9 cellular contexts compared by ENCODE assay signal in genomic region chr19:3210347-3211017, GRCh38. TPM values are rescaled to one million over a fixed set of nuclear protein-coding genes. Genes with fewer than 3 reads are reported as not detected.
DNase-seq lines count a peak whose midpoint lies in the region; ATAC-seq and TF ChIP-seq lines count a peak whose summit lies in the region.
"Had no signal": no experiment of that assay in that cellular context is flagged by ENCODE, and none has a peak within 500 bp of the region (broad histone marks: within the 10 kb centered on the region; RNA-seq: fewer than 3 reads in every experiment).

No MANE protein-coding gene starts in this region.

- in situ Hi-C loops in Panc1 (cut with HindIII; ENCODE audit: low pct_unique_long_range_greater_than_20kb, low sequenced_read_pairs) = no loop called here

- H3K36me3 ChIP-seq in Panc1 (ENCODE audit: control insufficient read depth, insufficient read depth, low read length) (no peaks in the 10 kb centered on the region), gastroesophageal sphincter (peaks cover 0 to 37% of the 10 kb centered on the region in 2 donors)

- BruUV-seq in Panc1 (replicated peaks; lab: Mats Ljungman, UMichigan) = no TSS peak

- ATAC-seq in Panc1 (peak; percentile 79), gastroesophageal sphincter (peak; percentile 63), sciatic nerve (peak; percentile 43), GM19351 (IDR thresholded peaks at IDR 0.05; ENCODE audit: unreplicated experiment) (no peak), HG03175 (IDR thresholded peaks at IDR 0.05; ENCODE audit: unreplicated experiment) (no peak)

- H3K4me3 ChIP-seq in Panc1 (ENCODE audit: low read depth in 2 of 2, low read length in 2 of 2) (no peak overlapping the region), gastroesophageal sphincter (no peak overlapping the region)

- no peak for TF ChIP-seq POLR2A in gastroesophageal sphincter (IDR thresholded peaks at IDR 0.05)

- POLR2A ChIA-PET in Panc1 (lab: Charles Lee) = no interaction called here

- CTCF ChIA-PET in Panc1 (lab: Charles Lee) = no interaction called here

- peak; percentile 84 for TF ChIP-seq CTCF in Panc1 (IDR thresholded peaks at IDR 0.05)
- peak in 3 of 4 experiments; percentile 35 to 58 (median 44) for TF ChIP-seq CTCF in gastroesophageal sphincter (IDR thresholded peaks at IDR 0.05)

- H3K27ac ChIP-seq in Panc1 (ENCODE audit: low read length) (no peak overlapping the region), gastroesophageal sphincter (no peak overlapping the region)

- H3K9me3 ChIP-seq in Panc1 (ENCODE audit: control insufficient read depth, insufficient read depth, low read depth, low read length) (no peaks in the 10 kb centered on the region), gastroesophageal sphincter (no peaks in the 10 kb centered on the region)

- 14 to 60% methylated on average over 3 to 7 of the region's 20 CpGs for whole genome bisulfite sequencing in gastroesophageal sphincter (ENCODE audit: low coverage in 1 of 2), 2 donors

- no peaks in the 10 kb centered on the region for H3K27me3 ChIP-seq in Panc1 (ENCODE audit: control insufficient read depth, insufficient read depth, low read length)
- no peaks in the 10 kb centered on the region for H3K27me3 ChIP-seq in gastroesophageal sphincter

- no peaks in the 10 kb centered on the region for H3K4me1 ChIP-seq in Panc1 (ENCODE audit: control insufficient read depth, insufficient read depth, low read length)
- no peaks in the 10 kb centered on the region for H3K4me1 ChIP-seq in gastroesophageal sphincter

- intact Hi-C loops in Panc1 (cut with micrococcal nuclease; ENCODE audit: unreplicated experiment) (no loop called here), sciatic nerve (cut with DNase I) (no loop called here)

- DNase-seq in SIG-M5 treated with dmso at 0.1 percent for 504 hours (lab: John Stamatoyannopoulos, UW; ENCODE audit: unreplicated experiment) (peak; percentile 14), SIG-M5 (lab: John Stamatoyannopoulos, UW) (no peak), Panc1 (ENCODE audit: low read depth, low spot score) (peak; percentile 30), activated T-helper 1 cell treated with Interleukin-2 at 50 U/mL for 16 hours (ENCODE audit: low read depth) (peak; percentile 40), sciatic nerve (ENCODE audit: low spot score) (no peak)

- TF ChIP-seq EP300 in gastroesophageal sphincter (IDR thresholded peaks at IDR 0.05) = no peak

RNA-seq across cellular contexts. Expression of gene CELF5, which starts 14.0 kb away (rescaled TPM):
- total RNA-seq in Panc1 (2021; ENCODE audit: unreplicated experiment) (1.2 TPM), gastroesophageal sphincter (not detected), sciatic nerve (0.18 TPM)
- polyA plus RNA-seq in Panc1 (2012; ENCODE audit: insufficient read length) = 2.5 TPM

RNA-seq across cellular contexts. Expression of gene NCLN, which starts 24.8 kb away (rescaled TPM):
- total RNA-seq in Panc1 (2021; ENCODE audit: unreplicated experiment) (132 TPM), gastroesophageal sphincter (10 to 100 TPM; 18.0 to 42.3 (median 29.2) TPM), sciatic nerve (25.4 TPM)
- polyA plus RNA-seq in Panc1 (2012; ENCODE audit: insufficient read length) = 171 TPM

RNA-seq across cellular contexts. Expression of gene S1PR4, which starts 31.9 kb away (rescaled TPM):
- total RNA-seq in Panc1 (2021; ENCODE audit: unreplicated experiment) = 0.26 TPM
- polyA plus RNA-seq in Panc1 (2012; ENCODE audit: insufficient read length) = not detected
- 1 to 10 TPM in 2 of 4 donors, under 1 TPM in 2; 0.20 to 1.9 (median 1.1) TPM for total RNA-seq in gastroesophageal sphincter
- 3.1 TPM for total RNA-seq in sciatic nerve
- total RNA-seq: mesothelial cell of epicardium had no signal

Comparison
In these comparisons a context has a peak if more than half of its experiments do, and no peak if none do; other contexts are left out.
1. DNase-seq: peak in SIG-M5 treated with dmso at 0.1 percent for 504 hours (single experiment), Panc1 (single experiment) and activated T-helper 1 cell treated with Interleukin-2 at 50 U/mL for 16 hours (single experiment); none in SIG-M5 (single experiment) and sciatic nerve (single experiment).
2. ATAC-seq: peak in Panc1 (single experiment), gastroesophageal sphincter (single experiment) and sciatic nerve (single experiment); none in GM19351 (single experiment) and HG03175 (single experiment).